In the genomic region with DNA sequence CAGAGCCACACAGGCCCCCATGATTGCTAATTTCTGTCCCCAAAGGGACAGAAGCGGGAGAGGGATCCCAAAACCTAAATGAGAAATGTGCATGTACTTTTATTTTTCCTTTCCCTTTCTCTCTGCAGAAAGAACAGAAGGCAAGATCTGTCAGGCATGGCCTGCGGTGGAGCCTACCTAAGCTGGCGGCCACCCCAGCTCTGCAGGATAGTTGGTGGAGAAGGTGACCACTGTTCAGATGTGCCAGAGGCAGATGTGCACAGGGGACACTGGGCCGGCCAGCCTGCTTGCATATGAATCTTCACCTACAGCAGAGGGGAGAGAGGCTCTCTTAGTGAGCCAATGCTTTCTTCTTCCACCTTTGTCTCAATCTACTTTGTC, we compare ENCODE assay signal across 1 cellular context.
TF ChIP-seq lines count a peak whose summit lies in the region.

No MANE protein-coding gene starts in this region.

TF ChIP-seq in H1, 55 proteins besides CTCF, POLR2A, EP300 and RAD21:
- TF ChIP-seq SIRT6 (IDR thresholded peaks at IDR 0.05; ENCODE audit: low read length) (no peak), CEBPB (IDR thresholded peaks at IDR 0.05; ENCODE audit: low read depth, low read length) (no peak), JUN (IDR thresholded peaks at IDR 0.05; ENCODE audit: low read depth, low read length) (no peak), NRF1 (IDR thresholded peaks at IDR 0.05; ENCODE audit: low read depth, low read length) (no peak), SRF (IDR thresholded peaks at IDR 0.05; ENCODE audit: low read depth, low read length) (no peak), HDAC2 (IDR thresholded peaks at IDR 0.05; ENCODE audit: borderline replicate concordance in 1 of 2, low read depth in 2 of 2, low read length in 2 of 2) (no peak), KDM5A (IDR thresholded peaks at IDR 0.05; ENCODE audit: low read length) (no peak), POLR2AphosphoS5 (IDR thresholded peaks at IDR 0.05; ENCODE audit: low read depth, low read length) (no peak)
- TF ChIP-seq, protein P1, sequence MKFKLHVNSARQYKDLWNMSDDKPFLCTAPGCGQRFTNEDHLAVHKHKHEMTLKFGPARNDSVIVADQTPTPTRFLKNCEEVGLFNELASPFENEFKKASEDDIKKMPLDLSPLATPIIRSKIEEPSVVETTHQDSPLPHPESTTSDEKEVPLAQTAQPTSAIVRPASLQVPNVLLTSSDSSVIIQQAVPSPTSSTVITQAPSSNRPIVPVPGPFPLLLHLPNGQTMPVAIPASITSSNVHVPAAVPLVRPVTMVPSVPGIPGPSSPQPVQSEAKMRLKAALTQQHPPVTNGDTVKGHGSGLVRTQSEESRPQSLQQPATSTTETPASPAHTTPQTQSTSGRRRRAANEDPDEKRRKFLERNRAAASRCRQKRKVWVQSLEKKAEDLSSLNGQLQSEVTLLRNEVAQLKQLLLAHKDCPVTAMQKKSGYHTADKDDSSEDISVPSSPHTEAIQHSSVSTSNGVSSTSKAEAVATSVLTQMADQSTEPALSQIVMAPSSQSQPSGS (IDR thresholded peaks at IDR 0.05; ENCODE audit: low read length) = no peak
TF ChIP-seq in H1: peak in this region for 0.
